10 cellular contexts compared by ENCODE assay signal in the genomic region with DNA sequence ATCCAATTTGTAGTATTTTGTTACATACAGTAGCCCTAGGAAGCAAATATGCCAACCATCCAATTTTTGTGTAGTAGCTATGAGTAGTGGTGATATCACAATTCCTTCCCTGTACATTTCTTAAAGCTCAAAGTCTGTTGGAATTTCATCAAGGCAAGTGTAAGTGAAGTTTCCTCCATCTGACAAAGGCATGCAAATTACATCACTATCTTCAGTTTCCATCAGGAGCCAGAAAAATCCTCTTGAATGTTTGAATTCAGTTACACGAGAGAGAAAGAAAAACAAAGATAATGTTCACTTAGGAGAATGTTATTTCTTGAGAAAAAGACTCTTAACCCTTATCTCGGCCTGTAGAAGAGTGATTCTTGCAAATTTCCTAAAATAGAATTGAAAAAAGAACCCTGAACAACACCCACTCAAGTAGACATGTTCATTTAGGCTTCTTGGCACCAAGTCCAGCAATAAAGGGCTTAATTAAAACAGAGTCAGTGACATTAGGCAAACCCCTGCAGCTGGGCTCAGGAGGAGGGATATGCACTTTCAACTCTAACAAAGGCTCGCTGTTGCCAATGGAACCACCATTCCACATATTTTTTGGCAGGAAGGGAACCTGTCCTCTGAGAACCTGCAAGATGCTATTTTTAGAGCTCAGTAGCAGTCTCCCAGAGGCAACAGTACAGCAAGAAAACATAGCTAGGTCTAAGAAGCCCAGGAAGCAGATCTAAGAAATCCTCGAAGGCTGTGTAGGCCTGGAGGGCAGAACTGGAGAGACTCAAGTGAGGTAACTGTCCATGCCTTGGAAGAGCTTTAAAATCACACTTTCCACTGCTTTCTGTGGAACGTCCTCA.
DNase-seq lines count a peak whose midpoint lies in the region; ATAC-seq, FAIRE-seq and TF ChIP-seq lines count a peak whose summit lies in the region.
"Had no signal": no experiment of that assay in that cellular context is flagged by ENCODE, and none has a peak within 500 bp of the region (broad histone marks: within the 10 kb centered on the region; RNA-seq: fewer than 3 reads in every experiment).

No MANE protein-coding gene starts in this region.

- H3K9ac ChIP-seq in IMR-90 (ENCODE audit: low read depth, low read length) (peak overlapping the region; percentile 19; the same call in 1 of the 2 replicates), K562 (ENCODE audit: insufficient read depth in 1 of 2, low read depth in 2 of 2, low read length in 2 of 2) (peak overlapping the region; percentile 14 to 47; a peak in 3 of 4 replicates), kidney (ENCODE audit: low read length in 2 of 2) (no peak overlapping the region)

- H2BK5ac ChIP-seq in IMR-90 (ENCODE audit: low read depth, low read length, poor library complexity, severe bottlenecking), result peak overlapping the region; percentile 73

- H4K20me1 ChIP-seq in IMR-90 (ENCODE audit: insufficient read depth, low read length) (no peaks in the 10 kb centered on the region), K562 (replicated peaks; ENCODE audit: control insufficient read depth, insufficient read depth, low read length) (no peaks in the 10 kb centered on the region)

- ATAC-seq in IMR-90 (ENCODE audit: low read depth) (peak; percentile 73), K562 (peak; percentile 66), thoracic aorta (ENCODE audit: insufficient number of reproducible peaks, low FRiP score, low read depth) (peak; percentile 37), left colon (no peak)

- H3K27ac ChIP-seq in IMR-90 (ENCODE audit: insufficient read depth, low read length), result peak overlapping the region; percentile 74
- H3K27ac ChIP-seq in K562 (ENCODE audit: extremely low read depth, low read depth, low read length), result peak overlapping the region; percentile 68
- H3K27ac ChIP-seq in kidney (ENCODE audit: low read depth in 2 of 2, low read length in 2 of 2), result peak overlapping the region; percentile 26 to 57
- H3K27ac ChIP-seq in thoracic aorta, result peak overlapping the region in 1 of 2 donors; percentile 35

- peak overlapping the region; percentile 89 for H2BK120ac ChIP-seq in IMR-90 (ENCODE audit: low read depth, low read length)

- TF ChIP-seq RAD21 in IMR-90 (IDR thresholded peaks at IDR 0.05; ENCODE audit: low read length), result no peak
- TF ChIP-seq RAD21 in K562 (CRISPR knock-in tag; conservative IDR thresholded peaks at IDR 0.05 in 1 of 2, IDR thresholded peaks at IDR 0.05 in 1 of 2), result no peak

- no peaks in the 10 kb centered on the region for H3K9me3 ChIP-seq in IMR-90 (ENCODE audit: control insufficient read depth, insufficient read depth, low read length)
- H3K9me3 ChIP-seq in K562 (replicated peaks; ENCODE audit: control insufficient read depth, insufficient read depth, low read depth, low read length), result no peaks in the 10 kb centered on the region
- no peaks in the 10 kb centered on the region for H3K9me3 ChIP-seq in kidney (ENCODE audit: control insufficient read depth in 1 of 2, low read length in 2 of 2)
- H3K9me3 ChIP-seq in thoracic aorta, result no peaks in the 10 kb centered on the region

- FAIRE-seq in K562 (lab: Jason Lieb, UNC) (peak; percentile 78), kidney (lab: Jason Lieb, UNC) (no peak)
- FAIRE-seq: GM18507 had no signal

- H4K91ac ChIP-seq in IMR-90 (ENCODE audit: insufficient read depth, low read depth, low read length), result peak overlapping the region; percentile 93

- H2AFZ ChIP-seq in IMR-90 (replicated peaks; ENCODE audit: low read length, poor library complexity) (no peak overlapping the region), K562 (ENCODE audit: low read depth, low read length) (peak overlapping the region; percentile 80)

- peak overlapping the region; percentile 93 for H3K4ac ChIP-seq in IMR-90 (ENCODE audit: low read depth, low read length)

- no CpG with 5 or more reads among the region's 5 CpGs for WGBS in IMR-90 (ENCODE audit: extremely low coverage in 2 of 2, insufficient read length in 1 of 2), 2 experiments
- 3% methylated on average over 5 of the region's 5 CpGs for WGBS in K562 (ENCODE audit: insufficient coverage, low coverage, missing lambda C conversion rate)

- peak overlapping the region; percentile 92 for H2BK20ac ChIP-seq in IMR-90 (ENCODE audit: low read depth, low read length)

- H3K56ac ChIP-seq in IMR-90 (ENCODE audit: extremely low read depth, insufficient read depth, low read length), result peak overlapping the region; percentile 54

- H3K4me2 ChIP-seq in IMR-90 (ENCODE audit: low read depth, low read length), result peak overlapping the region; percentile 61
- H3K4me2 ChIP-seq in K562 (ENCODE audit: insufficient read depth, low read length), result peak overlapping the region; percentile 57

- peak overlapping the region; percentile 68 for H3K14ac ChIP-seq in IMR-90 (replicated peaks; ENCODE audit: low read depth, low read length)

- H3K4me3 ChIP-seq in IMR-90 (ENCODE audit: insufficient read depth, low read depth, low read length) (no peak overlapping the region), K562 (no peak overlapping the region), kidney (ENCODE audit: low read length in 2 of 2) (no peak overlapping the region), thoracic aorta (peak overlapping the region; percentile 14)

- BruUV-seq in IMR-90 (replicated peaks; lab: Mats Ljungman, UMichigan) (no TSS peak), K562 (replicated peaks; lab: Mats Ljungman, UMichigan) (no TSS peak)

- no peak for TF ChIP-seq POLR2A in IMR-90 (IDR thresholded peaks at IDR 0.05; ENCODE audit: low read depth, low read length)
- no peak for TF ChIP-seq POLR2A in K562 (conservative IDR thresholded peaks at IDR 0.05)

- POLR2A ChIA-PET in IMR-90 (lab: Charles Lee; ENCODE audit: unreplicated experiment) (interaction anchor here (0.9 kb wide), 1 partner anchor 121 kb away, joined by 12 read pairs; no protein-coding TSS in a partner anchor), K562 (lab: Yijun Ruan, JAX) (interaction anchor here (0.6 to 1.0 kb wide), 4 partner anchors 12 to 253 kb away, joined by 3 to 4 read pairs (median 3); no protein-coding TSS in a partner anchor)

- H3K27me3 ChIP-seq in IMR-90 (ENCODE audit: control insufficient read depth, insufficient read depth, low read length), result no peaks in the 10 kb centered on the region
- no peaks in the 10 kb centered on the region for H3K27me3 ChIP-seq in K562 (ENCODE audit: control insufficient read depth in 2 of 2, insufficient read depth in 2 of 2, low read length in 2 of 2)
- no peaks in the 10 kb centered on the region for H3K27me3 ChIP-seq in thoracic aorta (replicated peaks; ENCODE audit: insufficient read depth)

- H3K79me1 ChIP-seq in IMR-90 (ENCODE audit: low read depth in 1 of 2, low read length in 2 of 2), result peaks cover 0 to 3% of the 10 kb centered on the region in 2 experiments; a peak in 1 of 4 replicates

- no peaks in the 10 kb centered on the region for H3K79me2 ChIP-seq in K562 (ENCODE audit: control insufficient read depth, insufficient read depth, low read length)

- H2AK5ac ChIP-seq in IMR-90 (ENCODE audit: low read depth, low read length), result peak overlapping the region; percentile 95

- peak overlapping the region; percentile 70 for H4K5ac ChIP-seq in IMR-90 (ENCODE audit: low read depth, low read length)

- peaks cover 23% of the 10 kb centered on the region for H3K4me1 ChIP-seq in IMR-90 (ENCODE audit: control insufficient read depth, insufficient read depth, low read length)
- H3K4me1 ChIP-seq in K562 (replicated peaks in 1 of 2; ENCODE audit: control insufficient read depth in 2 of 2, insufficient read depth in 2 of 2, low read length in 2 of 2), result peaks cover 3 to 50% of the 10 kb centered on the region in 2 experiments
- peaks cover 8 to 9% of the 10 kb centered on the region in 2 donors for H3K4me1 ChIP-seq in kidney (ENCODE audit: control insufficient read depth in 1 of 2, insufficient read depth in 1 of 2, low read depth in 1 of 2, low read length in 2 of 2)
- peaks cover 26 to 51% of the 10 kb centered on the region in 2 donors for H3K4me1 ChIP-seq in thoracic aorta (ENCODE audit: control insufficient read depth in 1 of 2, low read depth in 2 of 2)

- CTCF ChIA-PET in IMR-90 (lab: Yijun Ruan, JAX), result interaction anchor here (0.6 to 1.5 kb wide), 2 partner anchors 26 to 46 kb away, joined by 3 to 4 read pairs; no protein-coding TSS in a partner anchor
- CTCF ChIA-PET in K562 (lab: Yijun Ruan, JAX; ENCODE audit: low intra/inter-chr PET ratio), result no interaction called here

- no peaks in the 10 kb centered on the region for H3K36me3 ChIP-seq in IMR-90 (ENCODE audit: control insufficient read depth, insufficient read depth, low read length)
- no peaks in the 10 kb centered on the region for H3K36me3 ChIP-seq in K562 (ENCODE audit: control insufficient read depth, insufficient read depth, low read length)
- H3K36me3 ChIP-seq in kidney (ENCODE audit: control insufficient read depth in 1 of 2, insufficient read depth in 2 of 2, low read length in 2 of 2), result no peaks in the 10 kb centered on the region
- no peaks in the 10 kb centered on the region for H3K36me3 ChIP-seq in thoracic aorta

- peak; percentile 78 for TF ChIP-seq EP300 in K562 (IDR thresholded peaks at IDR 0.05; ENCODE audit: low read length)

- in situ Hi-C loops in IMR-90 (cut with MboI; ENCODE audit: low sequenced_read_pairs) (no loop called here), K562 (cut with MboI) (no loop called here)

- peak overlapping the region; percentile 95 for H2BK15ac ChIP-seq in IMR-90 (ENCODE audit: low read depth, low read length)

- dilution Hi-C loops in IMR-90 (cut with HindIII; ENCODE audit: low sequenced_read_pairs, unreplicated experiment), result no loop called here

- peak; percentile 95 for DNase-seq in IMR-90
- DNase-seq in K562 (ENCODE audit: extremely low read depth in 1 of 4, low spot score in 3 of 4), result peak in 2 of 4 experiments; percentile 48 to 49
- DNase-seq in kidney, result no peak
- DNase-seq in thoracic aorta (ENCODE audit: low spot score), result no peak
- no peak for DNase-seq in stimulated activated CD4-positive, alpha-beta T cell treated with anti-CD3 and anti-CD28 coated beads, Interleukin-15, amount 100 ng/mL, for 24 hours
- no peak for DNase-seq in NCI-H510A (lab: John Stamatoyannopoulos, UW)
- DNase-seq in RKO (ENCODE audit: low spot score), result no peak
- DNase-seq in left colon, result no peak
- DNase-seq: activated B cell treated with CpG ODN at 0.5 μM for 24 hours had no signal

- TF ChIP-seq CTCF in IMR-90 (conservative IDR thresholded peaks at IDR 0.05; ENCODE audit: low read depth, low read length) (no peak), K562 (IDR thresholded peaks at IDR 0.05 in 2 of 3, conservative IDR thresholded peaks at IDR 0.05 in 1 of 3; ENCODE audit: insufficient read depth in 2 of 3, low read depth in 1 of 3, low read length in 3 of 3) (no peak), kidney (IDR thresholded peaks at IDR 0.05; ENCODE audit: borderline replicate concordance, extremely low read depth, insufficient read depth) (no peak), thoracic aorta (IDR thresholded peaks at IDR 0.05) (no peak)

- intact Hi-C loops in IMR-90 (cut with micrococcal nuclease), result loop anchor here (5.0 kb wide), 1 partner anchor 57 kb away; no protein-coding TSS in a partner anchor
- intact Hi-C loops in K562 (cut with micrococcal nuclease), result no loop called here
- intact Hi-C loops in kidney (cut with DNase I), result no loop called here
- intact Hi-C loops in left colon (cut with DNase I, micrococcal nuclease), result no loop called here

- H3K9me1 ChIP-seq in IMR-90 (ENCODE audit: insufficient read depth, low read length) (peaks cover 9% of the 10 kb centered on the region), K562 (ENCODE audit: control insufficient read depth, insufficient read depth, low read length) (no peaks in the 10 kb centered on the region)

- peak overlapping the region; percentile 75 to 80 for H4K8ac ChIP-seq in IMR-90 (ENCODE audit: low read depth in 2 of 2, low read length in 2 of 2)

- H3K18ac ChIP-seq in IMR-90 (ENCODE audit: low read depth, low read length), result peak overlapping the region; percentile 88

- no peak overlapping the region for H2AK9ac ChIP-seq in IMR-90 (replicated peaks; ENCODE audit: low read depth, low read length, poor library complexity)

- peak overlapping the region; percentile 81; the same call in 1 of the 2 replicates for H3K23ac ChIP-seq in IMR-90 (ENCODE audit: low read depth, low read length)

Comparison
In these comparisons a context has a peak if more than half of its experiments do, and no peak if none do; other contexts are left out.
1. H3K9ac ChIP-seq: peak in IMR-90 (single experiment) and K562 (2 of 2); none in kidney (0 of 2).